Comparison of ENCODE assay signal across 18 cellular contexts in the genomic region with DNA sequence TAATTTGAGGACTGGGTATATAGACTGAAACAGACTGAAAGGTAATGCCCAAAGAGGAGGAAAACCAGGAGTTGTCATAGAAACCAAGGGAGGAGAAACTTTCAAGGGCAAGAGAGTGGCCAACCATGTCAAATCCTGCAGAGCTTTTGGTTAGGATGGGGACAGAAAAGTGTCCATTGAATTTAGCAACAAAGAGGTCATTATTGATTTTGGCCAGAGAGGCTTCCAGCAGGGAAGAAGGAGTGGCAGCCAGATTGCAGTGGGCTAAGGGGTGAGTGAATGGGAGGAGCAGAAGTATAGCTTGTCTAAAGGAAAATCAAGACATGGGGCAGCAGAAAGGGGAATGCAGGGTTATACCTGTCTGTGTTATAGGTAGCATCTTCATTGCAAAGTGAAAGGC.
DNase-seq lines count a peak whose midpoint lies in the region; ATAC-seq, FAIRE-seq and TF ChIP-seq lines count a peak whose summit lies in the region.
"Had no signal": no experiment of that assay in that cellular context is flagged by ENCODE, and none has a peak within 500 bp of the region (broad histone marks: within the 10 kb centered on the region; RNA-seq: fewer than 3 reads in every experiment).

No MANE protein-coding gene starts in this region.

- no peak for FAIRE-seq in HepG2 (lab: Jason Lieb, UNC)
- FAIRE-seq: GM12878, GM19239, H54 had no signal

- POLR2A ChIA-PET in HepG2 (lab: Yijun Ruan, JAX) = no interaction called here

- intact Hi-C loops in HepG2 (cut with micrococcal nuclease; ENCODE audit: unreplicated experiment) = no loop called here

- no peak for DNase-seq in HepG2 (ENCODE audit: low spot score)
- peak; percentile 21 for DNase-seq in NCI-H146 treated with DMSO at 0.1 percent for 48 hours (lab: John Stamatoyannopoulos, UW; ENCODE audit: unreplicated experiment)
- peak; percentile 52 for DNase-seq in left lobe of liver (ENCODE audit: low spot score)
- no peak for DNase-seq in DMS114 treated with DMSO at 0.1 percent for 48 hours (lab: John Stamatoyannopoulos, UW; ENCODE audit: unreplicated experiment)
- DNase-seq in RKO (ENCODE audit: low spot score) = no peak
- DNase-seq: C1 segment of cervical spinal cord; Caco-2; CD4-positive, alpha-beta memory T cell; DMS79; EL; GDM1; GOT3; HCEC 1CT had no signal

- H3K9me3 ChIP-seq in liver (ENCODE audit: control insufficient read depth in 4 of 4, low read length in 3 of 4) = no peaks in the 10 kb centered on the region
- no peaks in the 10 kb centered on the region for H3K9me3 ChIP-seq in HepG2 (ENCODE audit: low read length)
- H3K9me3 ChIP-seq: Caco-2 had no signal

- no peak overlapping the region for H3K9ac ChIP-seq in liver (ENCODE audit: low read depth in 1 of 2, low read length in 2 of 2)
- no peak overlapping the region for H3K9ac ChIP-seq in HepG2 (ENCODE audit: insufficient read depth, low read depth, low read length)

- no peak overlapping the region for H3K27ac ChIP-seq in liver (ENCODE audit: low read depth in 1 of 2, low read length in 2 of 2)
- H3K27ac ChIP-seq in HepG2 (ENCODE audit: extremely low read length, insufficient read depth, low read length) = no peak overlapping the region

- TF ChIP-seq EP300 in HepG2 (IDR thresholded peaks at IDR 0.05; ENCODE audit: low read depth in 2 of 2, low read length in 2 of 2) = no peak
- no peak for TF ChIP-seq EP300 in HepG2 (CRISPR knock-in tag; IDR thresholded peaks at IDR 0.05; ENCODE audit: borderline replicate concordance)

- no peak for TF ChIP-seq POLR2A in HepG2 (IDR thresholded peaks at IDR 0.05; ENCODE audit: insufficient read depth in 1 of 2, low read depth in 2 of 2, low read length in 2 of 2)

- H2AFZ ChIP-seq in HepG2 (ENCODE audit: low read length) = no peak overlapping the region

- no peaks in the 10 kb centered on the region for H4K20me1 ChIP-seq in HepG2 (ENCODE audit: insufficient read depth, low read length)

- TF ChIP-seq RAD21 in liver (IDR thresholded peaks at IDR 0.05) (peak; percentile 20 to 60), HepG2 (CRISPR knock-in tag; IDR thresholded peaks at IDR 0.05) (no peak)

- no peak overlapping the region for H3K4me3 ChIP-seq in liver (ENCODE audit: low read depth in 1 of 3, low read length in 3 of 3)
- H3K4me3 ChIP-seq in HepG2 (replicated peaks in 1 of 3; ENCODE audit: insufficient read depth in 1 of 3, low read depth in 2 of 3, low read length in 3 of 3) = no peak overlapping the region
- H3K4me3 ChIP-seq: GM12878 had no signal

- in situ Hi-C loops in HepG2 (cut with HindIII; ENCODE audit: extremely low pct_ligation_motif_present, low pct_unique_long_range_greater_than_20kb) = no loop called here

- ATAC-seq in HepG2 (no peak; the same call in 2 of the 3 replicates), left lobe of liver (peak; percentile 96), HG02642 (IDR thresholded peaks at IDR 0.05; ENCODE audit: poor library complexity, unreplicated experiment) (no peak)
- ATAC-seq: GM12878 had no signal

- no peaks in the 10 kb centered on the region for H3K27me3 ChIP-seq in liver (ENCODE audit: control insufficient read depth in 4 of 4, insufficient read depth in 4 of 4, low read length in 3 of 4)
- H3K27me3 ChIP-seq in HepG2 (ENCODE audit: control insufficient read depth in 1 of 2, insufficient read depth in 2 of 2, low read length in 2 of 2) = no peaks in the 10 kb centered on the region

- no peak for TF ChIP-seq CTCF in liver (IDR thresholded peaks at IDR 0.05; ENCODE audit: low read depth, low read length, missing input control)
- TF ChIP-seq CTCF in HepG2 (CRISPR knock-in tag; IDR thresholded peaks at IDR 0.05) = no peak

- no peaks in the 10 kb centered on the region for H3K79me2 ChIP-seq in HepG2 (ENCODE audit: insufficient read depth, low read length)

- BruUV-seq in HepG2 (replicated peaks; lab: Mats Ljungman, UMichigan) = no TSS peak

- H3K4me2 ChIP-seq in HepG2 (ENCODE audit: low read depth, low read length) = no peak overlapping the region

- CTCF ChIA-PET in HepG2 (lab: Yijun Ruan, JAX; ENCODE audit: low intra/inter-chr PET ratio, low total read pairs) = no interaction called here

- peaks cover 0 to 8% (median 1%) of the 10 kb centered on the region in 4 donors for H3K4me1 ChIP-seq in liver (ENCODE audit: control insufficient read depth in 4 of 4, insufficient read depth in 4 of 4, low read length in 3 of 4)
- 0 out of 2 replicates have a peak, but pooled peaks cover 7% of the 10 kb centered on the region for H3K4me1 ChIP-seq in HepG2 (ENCODE audit: insufficient read depth, low read length)

- H3K36me3 ChIP-seq in liver (ENCODE audit: control insufficient read depth in 4 of 4, insufficient read depth in 3 of 4, low read depth in 1 of 4, low read length in 3 of 4) (no peaks in the 10 kb centered on the region), HepG2 (replicated peaks in 1 of 2; ENCODE audit: control insufficient read depth in 1 of 2, insufficient read depth in 2 of 2, low read length in 2 of 2) (no peaks in the 10 kb centered on the region)

TF ChIP-seq in liver, 16 proteins besides CTCF, POLR2A, EP300 and RAD21 (continues in another document):
- TF ChIP-seq SP1 (IDR thresholded peaks at IDR 0.05) = peak; percentile 24
- TF ChIP-seq, protein P1, sequence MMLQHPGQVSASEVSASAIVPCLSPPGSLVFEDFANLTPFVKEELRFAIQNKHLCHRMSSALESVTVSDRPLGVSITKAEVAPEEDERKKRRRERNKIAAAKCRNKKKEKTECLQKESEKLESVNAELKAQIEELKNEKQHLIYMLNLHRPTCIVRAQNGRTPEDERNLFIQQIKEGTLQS (IDR thresholded peaks at IDR 0.05) = no peak
- TF ChIP-seq HNF4A (conservative IDR thresholded peaks at IDR 0.05) = peak; percentile 44 to 46
- no peak for TF ChIP-seq HNF4G (IDR thresholded peaks at IDR 0.05)
- no peak for TF ChIP-seq TAF1 (conservative IDR thresholded peaks at IDR 0.05)
- peak; percentile 26 to 37 for TF ChIP-seq RXRA (IDR thresholded peaks at IDR 0.05)
- TF ChIP-seq, protein P2, sequence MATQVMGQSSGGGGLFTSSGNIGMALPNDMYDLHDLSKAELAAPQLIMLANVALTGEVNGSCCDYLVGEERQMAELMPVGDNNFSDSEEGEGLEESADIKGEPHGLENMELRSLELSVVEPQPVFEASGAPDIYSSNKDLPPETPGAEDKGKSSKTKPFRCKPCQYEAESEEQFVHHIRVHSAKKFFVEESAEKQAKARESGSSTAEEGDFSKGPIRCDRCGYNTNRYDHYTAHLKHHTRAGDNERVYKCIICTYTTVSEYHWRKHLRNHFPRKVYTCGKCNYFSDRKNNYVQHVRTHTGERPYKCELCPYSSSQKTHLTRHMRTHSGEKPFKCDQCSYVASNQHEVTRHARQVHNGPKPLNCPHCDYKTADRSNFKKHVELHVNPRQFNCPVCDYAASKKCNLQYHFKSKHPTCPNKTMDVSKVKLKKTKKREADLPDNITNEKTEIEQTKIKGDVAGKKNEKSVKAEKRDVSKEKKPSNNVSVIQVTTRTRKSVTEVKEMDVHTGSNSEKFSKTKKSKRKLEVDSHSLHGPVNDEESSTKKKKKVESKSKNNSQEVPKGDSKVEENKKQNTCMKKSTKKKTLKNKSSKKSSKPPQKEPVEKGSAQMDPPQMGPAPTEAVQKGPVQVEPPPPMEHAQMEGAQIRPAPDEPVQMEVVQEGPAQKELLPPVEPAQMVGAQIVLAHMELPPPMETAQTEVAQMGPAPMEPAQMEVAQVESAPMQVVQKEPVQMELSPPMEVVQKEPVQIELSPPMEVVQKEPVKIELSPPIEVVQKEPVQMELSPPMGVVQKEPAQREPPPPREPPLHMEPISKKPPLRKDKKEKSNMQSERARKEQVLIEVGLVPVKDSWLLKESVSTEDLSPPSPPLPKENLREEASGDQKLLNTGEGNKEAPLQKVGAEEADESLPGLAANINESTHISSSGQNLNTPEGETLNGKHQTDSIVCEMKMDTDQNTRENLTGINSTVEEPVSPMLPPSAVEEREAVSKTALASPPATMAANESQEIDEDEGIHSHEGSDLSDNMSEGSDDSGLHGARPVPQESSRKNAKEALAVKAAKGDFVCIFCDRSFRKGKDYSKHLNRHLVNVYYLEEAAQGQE (IDR thresholded peaks at IDR 0.05) = no peak
- TF ChIP-seq YY1 (IDR thresholded peaks at IDR 0.05) = peak; percentile 74
- TF ChIP-seq FOXA1 (IDR thresholded peaks at IDR 0.05) = no peak

TF ChIP-seq in HepG2, 621 proteins besides CTCF, POLR2A, EP300 and RAD21 (continues in another document):
- TF ChIP-seq ZEB1 (IDR thresholded peaks at IDR 0.05; ENCODE audit: insufficient replicate concordance, low read depth) = no peak
- TF ChIP-seq MAFF (IDR thresholded peaks at IDR 0.05; ENCODE audit: low read depth, low read length) = no peak
- no peak for TF ChIP-seq PCBP1 (IDR thresholded peaks at IDR 0.05; ENCODE audit: borderline replicate concordance, low read depth, low read length)
- TF ChIP-seq ZNF121 (CRISPR knock-in tag; IDR thresholded peaks at IDR 0.05) = no peak
- TF ChIP-seq ZNF883 (CRISPR knock-in tag; IDR thresholded peaks at IDR 0.05; ENCODE audit: not compliant biosample characterization) = no peak
- TF ChIP-seq ZNF788 (CRISPR knock-in tag; IDR thresholded peaks at IDR 0.05; ENCODE audit: borderline replicate concordance) = no peak
- TF ChIP-seq, protein P3, sequence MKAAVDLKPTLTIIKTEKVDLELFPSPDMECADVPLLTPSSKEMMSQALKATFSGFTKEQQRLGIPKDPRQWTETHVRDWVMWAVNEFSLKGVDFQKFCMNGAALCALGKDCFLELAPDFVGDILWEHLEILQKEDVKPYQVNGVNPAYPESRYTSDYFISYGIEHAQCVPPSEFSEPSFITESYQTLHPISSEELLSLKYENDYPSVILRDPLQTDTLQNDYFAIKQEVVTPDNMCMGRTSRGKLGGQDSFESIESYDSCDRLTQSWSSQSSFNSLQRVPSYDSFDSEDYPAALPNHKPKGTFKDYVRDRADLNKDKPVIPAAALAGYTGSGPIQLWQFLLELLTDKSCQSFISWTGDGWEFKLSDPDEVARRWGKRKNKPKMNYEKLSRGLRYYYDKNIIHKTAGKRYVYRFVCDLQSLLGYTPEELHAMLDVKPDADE (CRISPR knock-in tag; IDR thresholded peaks at IDR 0.05) = no peak
- TF ChIP-seq, protein P4, sequence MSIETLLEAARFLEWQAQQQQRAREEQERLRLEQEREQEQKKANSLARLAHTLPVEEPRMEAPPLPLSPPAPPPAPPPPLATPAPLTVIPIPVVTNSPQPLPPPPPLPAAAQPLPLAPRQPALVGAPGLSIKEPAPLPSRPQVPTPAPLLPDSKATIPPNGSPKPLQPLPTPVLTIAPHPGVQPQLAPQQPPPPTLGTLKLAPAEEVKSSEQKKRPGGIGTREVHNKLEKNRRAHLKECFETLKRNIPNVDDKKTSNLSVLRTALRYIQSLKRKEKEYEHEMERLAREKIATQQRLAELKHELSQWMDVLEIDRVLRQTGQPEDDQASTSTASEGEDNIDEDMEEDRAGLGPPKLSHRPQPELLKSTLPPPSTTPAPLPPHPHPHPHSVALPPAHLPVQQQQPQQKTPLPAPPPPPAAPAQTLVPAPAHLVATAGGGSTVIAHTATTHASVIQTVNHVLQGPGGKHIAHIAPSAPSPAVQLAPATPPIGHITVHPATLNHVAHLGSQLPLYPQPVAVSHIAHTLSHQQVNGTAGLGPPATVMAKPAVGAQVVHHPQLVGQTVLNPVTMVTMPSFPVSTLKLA (IDR thresholded peaks at IDR 0.05) = no peak
- no peak for TF ChIP-seq ZMYM2 (CRISPR knock-in tag; IDR thresholded peaks at IDR 0.05)
- TF ChIP-seq HNRNPH1 (optimal IDR thresholded peaks at IDR 0.05; ENCODE audit: low read depth, low read length) = no peak

Comparison
In these comparisons a context has a peak if more than half of its experiments do, and no peak if none do; other contexts are left out.
1. DNase-seq: peak in NCI-H146 treated with DMSO at 0.1 percent for 48 hours (single experiment) and left lobe of liver (single experiment); none in HepG2 (single experiment), DMS114 treated with DMSO at 0.1 percent for 48 hours (single experiment) and RKO (single experiment).